Comparison of ENCODE assay signal across 19 cellular contexts in genomic region chr5:88942967-88943291, GRCh38. TPM values are rescaled to one million over a fixed set of nuclear protein-coding genes. Genes with fewer than 3 reads are reported as not detected.
A peak's percentile ranks its signal among the peaks of the same experiment; 100 is the strongest.
DNase-seq lines count a peak whose midpoint lies in the region; ATAC-seq, FAIRE-seq and TF ChIP-seq lines count a peak whose summit lies in the region.
"Had no signal": no experiment of that assay in that cellular context is flagged by ENCODE, and none has a peak within 500 bp of the region (broad histone marks: within the 10 kb centered on the region; RNA-seq: fewer than 3 reads in every experiment).

No MANE protein-coding gene starts in this region.

- H3K9me3 ChIP-seq in BLaER1 (no peaks in the 10 kb centered on the region), astrocyte (ENCODE audit: insufficient read depth, low read depth, low read length) (no peaks in the 10 kb centered on the region), endodermal cell (ENCODE audit: control insufficient read depth, low read length) (no peaks in the 10 kb centered on the region)
- H3K9me3 ChIP-seq: A549 had no signal

- H3K4me2 ChIP-seq in BLaER1: peak overlapping the region; percentile 15
- H3K4me2 ChIP-seq in astrocyte (ENCODE audit: low read length): peak overlapping the region; percentile 57
- H3K4me2 ChIP-seq: A549 had no signal

- no peak for FAIRE-seq in astrocyte (lab: Jason Lieb, UNC)
- FAIRE-seq: A549 had no signal

- H3K79me2 ChIP-seq in astrocyte (ENCODE audit: insufficient read depth, low read length): no peaks in the 10 kb centered on the region

- no peak overlapping the region for H2AFZ ChIP-seq in astrocyte (ENCODE audit: low read depth, low read length)

- no peak overlapping the region for H3K27ac ChIP-seq in BLaER1
- no peak overlapping the region for H3K27ac ChIP-seq in astrocyte (ENCODE audit: low read depth, low read length)
- no peak overlapping the region for H3K27ac ChIP-seq in endodermal cell (ENCODE audit: low read depth, low read length)
- H3K27ac ChIP-seq: A549, epithelial cell of prostate had no signal

- H3K27me3 ChIP-seq in BLaER1 (no peaks in the 10 kb centered on the region), astrocyte (ENCODE audit: insufficient read depth, low read length) (no peaks in the 10 kb centered on the region), endodermal cell (ENCODE audit: control insufficient read depth, insufficient read depth, low read length, poor library complexity, severe bottlenecking) (no peaks in the 10 kb centered on the region)

- H3K9me3 Mint-ChIP-seq in astrocyte (ENCODE audit: unreplicated experiment) (peaks cover 2% of the 10 kb centered on the region), endodermal cell (no peaks in the 10 kb centered on the region)
- H3K9me3 Mint-ChIP-seq: CD14-positive monocyte; dendritic cell treated with granulocyte-macrophage colony-stimulating factor and Interleukin-4, amounts not matched to agents 40 ng/mL and 50 ng/mL, for 4 days; natural killer cell; type B pancreatic cell had no signal

- H3K9ac ChIP-seq in BLaER1: no peak overlapping the region
- H3K9ac ChIP-seq in astrocyte (ENCODE audit: low read length): no peak overlapping the region
- no peak overlapping the region for H3K9ac ChIP-seq in endodermal cell (ENCODE audit: extremely low read depth, low read length, poor library complexity, severe bottlenecking)

- H3K36me3 ChIP-seq in BLaER1 (no peaks in the 10 kb centered on the region), astrocyte (ENCODE audit: insufficient read depth, low read length) (no peaks in the 10 kb centered on the region), endodermal cell (ENCODE audit: control insufficient read depth, insufficient read depth, low read length) (no peaks in the 10 kb centered on the region)

- H4K20me1 ChIP-seq in BLaER1: no peaks in the 10 kb centered on the region
- H4K20me1 ChIP-seq in astrocyte (ENCODE audit: insufficient read depth, low read length): no peaks in the 10 kb centered on the region

- H3K27me3 Mint-ChIP-seq in astrocyte (ENCODE audit: low read depth, unreplicated experiment) (no peaks in the 10 kb centered on the region), endodermal cell (ENCODE audit: insufficient read depth) (no peaks in the 10 kb centered on the region)
- H3K27me3 Mint-ChIP-seq: dendritic cell treated with granulocyte-macrophage colony-stimulating factor and Interleukin-4, amounts not matched to agents 40 ng/mL and 50 ng/mL, for 4 days had no signal

- no peaks in the 10 kb centered on the region for H3K36me3 Mint-ChIP-seq in astrocyte (ENCODE audit: low read depth, unreplicated experiment)
- no peaks in the 10 kb centered on the region for H3K36me3 Mint-ChIP-seq in endodermal cell (ENCODE audit: low read depth)
- H3K36me3 Mint-ChIP-seq: CD14-positive monocyte; natural killer cell; stimulated activated effector memory CD8-positive, alpha-beta T cell treated with anti-CD3 and anti-CD28 coated beads, Interleukin-12 subunit alpha, Interleukin-12 subunit beta, amount 100 ng/mL, for 72 hours; type B pancreatic cell had no signal

- H3K4me3 Mint-ChIP-seq in astrocyte (ENCODE audit: unreplicated experiment) (no peak overlapping the region), endodermal cell (no peak overlapping the region)
- H3K4me3 Mint-ChIP-seq: CD14-positive monocyte; dendritic cell treated with granulocyte-macrophage colony-stimulating factor and Interleukin-4, amounts not matched to agents 40 ng/mL and 50 ng/mL, for 4 days; natural killer cell; stimulated activated effector memory CD8-positive, alpha-beta T cell treated with anti-CD3 and anti-CD28 coated beads, Interleukin-12 subunit alpha, Interleukin-12 subunit beta, amount 100 ng/mL, for 72 hours; type B pancreatic cell had no signal

- 83 to 99% methylated on average over 1 to 4 of the region's 4 CpGs for WGBS in endodermal cell (ENCODE audit: insufficient coverage in 1 of 2, insufficient read length in 1 of 2), 2 experiments

- peaks cover 18% of the 10 kb centered on the region for H3K4me1 Mint-ChIP-seq in astrocyte (ENCODE audit: low read depth, unreplicated experiment)
- peaks cover 7% of the 10 kb centered on the region for H3K4me1 Mint-ChIP-seq in endodermal cell
- H3K4me1 Mint-ChIP-seq: stimulated activated effector memory CD8-positive, alpha-beta T cell treated with anti-CD3 and anti-CD28 coated beads, Interleukin-12 subunit alpha, Interleukin-12 subunit beta, amount 100 ng/mL, for 72 hours had no signal

- H3K4me1 ChIP-seq in BLaER1: peaks cover 29% of the 10 kb centered on the region
- peaks cover 5% of the 10 kb centered on the region for H3K4me1 ChIP-seq in astrocyte (ENCODE audit: insufficient read depth, low read length)
- H3K4me1 ChIP-seq in endodermal cell (ENCODE audit: control insufficient read depth, insufficient read depth, low read length): no peaks in the 10 kb centered on the region
- H3K4me1 ChIP-seq: A549 had no signal

- H3K27ac Mint-ChIP-seq in astrocyte (ENCODE audit: unreplicated experiment): no peak overlapping the region
- H3K27ac Mint-ChIP-seq in endodermal cell: no peak overlapping the region
- H3K27ac Mint-ChIP-seq: dendritic cell treated with granulocyte-macrophage colony-stimulating factor and Interleukin-4, amounts not matched to agents 40 ng/mL and 50 ng/mL, for 4 days; natural killer cell; stimulated activated effector memory CD8-positive, alpha-beta T cell treated with anti-CD3 and anti-CD28 coated beads, Interleukin-12 subunit alpha, Interleukin-12 subunit beta, amount 100 ng/mL, for 72 hours; type B pancreatic cell had no signal

- no peak for ATAC-seq in GM21381 (IDR thresholded peaks at IDR 0.05; ENCODE audit: unreplicated experiment)
- ATAC-seq: A549; natural killer cell; stimulated activated effector memory CD8-positive, alpha-beta T cell treated with anti-CD3 and anti-CD28 coated beads, Interleukin-12 subunit alpha, Interleukin-12 subunit beta, amount 100 ng/mL, for 72 hours had no signal

- TF ChIP-seq CTCF in astrocyte (IDR thresholded peaks at IDR 0.05; ENCODE audit: insufficient read depth, low read depth, low read length) (no peak), GM20000 (IDR thresholded peaks at IDR 0.05; ENCODE audit: extremely low read depth, missing control alignments) (no peak), endodermal cell (conservative IDR thresholded peaks at IDR 0.05) (no peak)

- no peak for DNase-seq in astrocyte (ENCODE audit: low read depth)
- DNase-seq in islet precursor cell: peak; percentile 56
- peak; percentile 11 for DNase-seq in retina
- no peak for DNase-seq in GM20000 (ENCODE audit: low spot score)
- no peak for DNase-seq in endodermal cell
- DNase-seq in NCI-H446 (lab: John Stamatoyannopoulos, UW): no peak
- DNase-seq: glutamatergic neuron; natural killer cell; NCI-H2227 treated with DMSO at 0.1 percent for 48 hours; NK-92 treated with Interleukin-12 subunit alpha and Interleukin-12 subunit beta, amount 100 ng/mL, for 24 hours; RPMI8226 had no signal

- H3K4me3 ChIP-seq in BLaER1 (no peak overlapping the region), astrocyte (ENCODE audit: insufficient read depth, low read depth, low read length) (no peak overlapping the region), endodermal cell (ENCODE audit: low read length) (no peak overlapping the region)
- H3K4me3 ChIP-seq: A549 had no signal

RNA-seq across cellular contexts. Expression of gene MEF2C, which starts 59.9 kb away (rescaled TPM):
- 20.5 and 21.8 TPM in 2 replicates for total RNA-seq in astrocyte
- under 1 TPM; 0.64 to 0.86 TPM for total RNA-seq in endodermal cell
- 6.9 TPM for polyA plus RNA-seq in endodermal cell (2013, experiment 1 of 2)
- polyA plus RNA-seq in endodermal cell (2013, experiment 2 of 2): 6.1 TPM

Comparison
In these comparisons a context has a peak if more than half of its experiments do, and no peak if none do; other contexts are left out.
1. DNase-seq: peak in islet precursor cell (single experiment) and retina (single experiment); none in astrocyte (single experiment), GM20000 (single experiment), endodermal cell (single experiment) and NCI-H446 (0 of 2).
2. RNA of gene MEF2C, which starts 59.9 kb away (total RNA-seq): 20.5 to 21.8 TPM in astrocyte; 0.64 to 0.86 TPM in endodermal cell; every median in the first group is over 10 times any median in the second.